1 cellular context compared by ENCODE assay signal in genomic region chr17:40121191-40121885, GRCh38.
TF ChIP-seq lines count a peak whose summit lies in the region.

No MANE protein-coding gene starts in this region.

TF ChIP-seq in endothelial cell of umbilical vein, 7 proteins besides CTCF, POLR2A, EP300 and RAD21:
- TF ChIP-seq JUN (IDR thresholded peaks at IDR 0.05; ENCODE audit: borderline replicate concordance, insufficient read depth, insufficient read length, low read depth) (no peak), POLR2AphosphoS5 (IDR thresholded peaks at IDR 0.05; ENCODE audit: insufficient read depth, low read depth, low read length) (peak; percentile 34)
